ENCODE assay signal across 1 cellular context in genomic region chr1:208988811-208989222, GRCh38.
TF ChIP-seq lines count a peak whose summit lies in the region.

No MANE protein-coding gene starts in this region.

TF ChIP-seq in GM23338, 12 proteins besides CTCF, POLR2A, EP300 and RAD21 (continued from another document):
- TF ChIP-seq ZNF462 (CRISPR knock-in tag; IDR thresholded peaks at IDR 0.05): no peak
- TF ChIP-seq ZNF331 (CRISPR knock-in tag; IDR thresholded peaks at IDR 0.05; ENCODE audit: low read depth): no peak
- TF ChIP-seq POLR2AphosphoS5 (IDR thresholded peaks at IDR 0.05; ENCODE audit: low read depth): no peak
- no peak for TF ChIP-seq EZH2 (IDR thresholded peaks at IDR 0.05; ENCODE audit: low read depth, unreplicated experiment)
- no peak for TF ChIP-seq ZNF114 (CRISPR knock-in tag; IDR thresholded peaks at IDR 0.05)
- no peak for TF ChIP-seq CREB1 (CRISPR knock-in tag; IDR thresholded peaks at IDR 0.05; ENCODE audit: low read depth)
